9 cellular contexts compared by ENCODE assay signal in the genomic region with DNA sequence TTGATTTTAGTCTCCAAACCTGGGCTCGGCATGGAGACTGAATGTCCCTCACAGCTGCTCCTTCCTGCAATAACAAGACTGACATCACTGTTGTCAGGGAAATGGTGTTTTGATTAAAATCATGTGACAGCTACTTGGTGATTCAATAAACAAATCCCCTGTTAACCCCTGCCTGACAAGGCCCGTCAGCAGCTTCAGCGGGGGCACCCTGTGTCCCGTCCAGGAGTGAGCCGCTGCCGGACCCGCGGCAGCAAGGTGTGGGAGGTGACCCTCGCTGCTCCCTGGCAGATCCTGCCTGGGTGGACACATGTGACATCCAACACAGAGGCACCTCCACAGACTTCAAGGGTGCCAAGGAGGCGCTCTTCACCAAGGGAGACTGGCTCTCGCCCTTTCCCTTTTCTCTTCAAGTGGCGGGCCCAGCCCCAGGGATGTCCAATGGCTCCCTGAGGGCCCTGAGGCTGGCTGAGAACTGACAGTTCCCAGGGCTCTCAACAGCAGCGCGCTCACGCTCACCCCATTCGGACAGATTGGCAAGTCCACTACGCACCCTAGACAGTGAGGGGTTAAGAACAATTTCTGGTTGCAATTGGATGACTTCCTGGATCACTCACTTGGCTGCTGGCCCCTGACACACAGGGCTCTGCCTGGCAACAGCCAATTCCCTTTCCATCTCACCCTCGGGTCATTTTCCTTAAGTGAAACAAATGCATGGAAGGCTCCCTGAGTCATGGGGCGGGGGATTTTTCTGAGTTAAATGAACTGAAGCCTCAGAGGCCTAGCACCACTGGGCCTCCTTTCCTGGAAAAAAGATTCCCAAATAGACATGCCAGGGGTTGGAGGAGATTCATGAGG. TPM values are rescaled to one million over a fixed set of nuclear protein-coding genes. Genes with fewer than 3 reads are reported as not detected.
A peak's percentile ranks its signal among the peaks of the same experiment; 100 is the strongest.
DNase-seq lines count a peak whose midpoint lies in the region; ATAC-seq, FAIRE-seq and TF ChIP-seq lines count a peak whose summit lies in the region.
"Had no signal": no experiment of that assay in that cellular context is flagged by ENCODE, and none has a peak within 500 bp of the region (broad histone marks: within the 10 kb centered on the region; RNA-seq: fewer than 3 reads in every experiment).

No MANE protein-coding gene starts in this region.

- H3K4me3 Mint-ChIP-seq in WTC11 = no peak overlapping the region

- POLR2A ChIA-PET in WTC11 (lab: Charles Lee) = no interaction called here

- peak overlapping the region; percentile 64; the same call in 1 of the 2 replicates for H3K27ac Mint-ChIP-seq in WTC11

- H3K36me3 Mint-ChIP-seq in WTC11 = peaks cover 5% of the 10 kb centered on the region

- H3K27me3 ChIP-seq in MG63 = no peaks in the 10 kb centered on the region

- peak overlapping the region; percentile 29 for H3K4me3 ChIP-seq in MG63

- H3K9me3 Mint-ChIP-seq in WTC11 = no peaks in the 10 kb centered on the region

- no peak for ATAC-seq in WTC11
- no peak for ATAC-seq in GM21360 (IDR thresholded peaks at IDR 0.05; ENCODE audit: unreplicated experiment)
- ATAC-seq in HG02884 (IDR thresholded peaks at IDR 0.05; ENCODE audit: unreplicated experiment) = no peak
- ATAC-seq in HG03159 (IDR thresholded peaks at IDR 0.05; ENCODE audit: unreplicated experiment) = no peak

- FAIRE-seq in frontal cortex (lab: Jason Lieb, UNC) = no peak
- FAIRE-seq: GM18507 had no signal

- no peaks in the 10 kb centered on the region for H3K27me3 Mint-ChIP-seq in WTC11 (ENCODE audit: low read depth)

- peaks cover 2% of the 10 kb centered on the region; the same call in 1 of the 2 replicates for H3K4me1 Mint-ChIP-seq in WTC11

- DNase-seq in AG20443 (ENCODE audit: low spot score) = peak; percentile 92
- DNase-seq in MG63 = peak; percentile 96
- no peak for DNase-seq in WTC11 (ENCODE audit: low spot score)
- DNase-seq in frontal cortex (ENCODE audit: low spot score in 2 of 2) = peak; percentile 50 to 75
- peak; percentile 70 for DNase-seq in occipital lobe (lab: John Stamatoyannopoulos, UW)

- no peaks in the 10 kb centered on the region for H3K9me3 ChIP-seq in MG63

- TF ChIP-seq CTCF in WTC11 (IDR thresholded peaks at IDR 0.05) = no peak

- H3K36me3 ChIP-seq in MG63 = peaks cover 38% of the 10 kb centered on the region

- CTCF ChIA-PET in WTC11 (lab: Charles Lee) = no interaction called here

TF ChIP-seq in WTC11, 78 proteins besides CTCF, POLR2A, EP300 and RAD21:
- TF ChIP-seq ATF1 (CRISPR knock-in tag; IDR thresholded peaks at IDR 0.05) = 0 out of 2 replicates have a peak, but pooled peaks have one; percentile 45
- no peak for TF ChIP-seq PRRX2 (CRISPR knock-in tag; IDR thresholded peaks at IDR 0.05)
- TF ChIP-seq, protein P1, sequence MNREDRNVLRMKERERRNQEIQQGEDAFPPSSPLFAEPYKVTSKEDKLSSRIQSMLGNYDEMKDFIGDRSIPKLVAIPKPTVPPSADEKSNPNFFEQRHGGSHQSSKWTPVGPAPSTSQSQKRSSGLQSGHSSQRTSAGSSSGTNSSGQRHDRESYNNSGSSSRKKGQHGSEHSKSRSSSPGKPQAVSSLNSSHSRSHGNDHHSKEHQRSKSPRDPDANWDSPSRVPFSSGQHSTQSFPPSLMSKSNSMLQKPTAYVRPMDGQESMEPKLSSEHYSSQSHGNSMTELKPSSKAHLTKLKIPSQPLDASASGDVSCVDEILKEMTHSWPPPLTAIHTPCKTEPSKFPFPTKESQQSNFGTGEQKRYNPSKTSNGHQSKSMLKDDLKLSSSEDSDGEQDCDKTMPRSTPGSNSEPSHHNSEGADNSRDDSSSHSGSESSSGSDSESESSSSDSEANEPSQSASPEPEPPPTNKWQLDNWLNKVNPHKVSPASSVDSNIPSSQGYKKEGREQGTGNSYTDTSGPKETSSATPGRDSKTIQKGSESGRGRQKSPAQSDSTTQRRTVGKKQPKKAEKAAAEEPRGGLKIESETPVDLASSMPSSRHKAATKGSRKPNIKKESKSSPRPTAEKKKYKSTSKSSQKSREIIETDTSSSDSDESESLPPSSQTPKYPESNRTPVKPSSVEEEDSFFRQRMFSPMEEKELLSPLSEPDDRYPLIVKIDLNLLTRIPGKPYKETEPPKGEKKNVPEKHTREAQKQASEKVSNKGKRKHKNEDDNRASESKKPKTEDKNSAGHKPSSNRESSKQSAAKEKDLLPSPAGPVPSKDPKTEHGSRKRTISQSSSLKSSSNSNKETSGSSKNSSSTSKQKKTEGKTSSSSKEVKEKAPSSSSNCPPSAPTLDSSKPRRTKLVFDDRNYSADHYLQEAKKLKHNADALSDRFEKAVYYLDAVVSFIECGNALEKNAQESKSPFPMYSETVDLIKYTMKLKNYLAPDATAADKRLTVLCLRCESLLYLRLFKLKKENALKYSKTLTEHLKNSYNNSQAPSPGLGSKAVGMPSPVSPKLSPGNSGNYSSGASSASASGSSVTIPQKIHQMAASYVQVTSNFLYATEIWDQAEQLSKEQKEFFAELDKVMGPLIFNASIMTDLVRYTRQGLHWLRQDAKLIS (CRISPR knock-in tag; IDR thresholded peaks at IDR 0.05; ENCODE audit: borderline replicate concordance) = no peak
- TF ChIP-seq NFYB (CRISPR knock-in tag; conservative IDR thresholded peaks at IDR 0.05; ENCODE audit: low read depth) = no peak
- TF ChIP-seq NR2C2 (CRISPR knock-in tag; IDR thresholded peaks at IDR 0.05) = no peak
- TF ChIP-seq, protein P2, sequence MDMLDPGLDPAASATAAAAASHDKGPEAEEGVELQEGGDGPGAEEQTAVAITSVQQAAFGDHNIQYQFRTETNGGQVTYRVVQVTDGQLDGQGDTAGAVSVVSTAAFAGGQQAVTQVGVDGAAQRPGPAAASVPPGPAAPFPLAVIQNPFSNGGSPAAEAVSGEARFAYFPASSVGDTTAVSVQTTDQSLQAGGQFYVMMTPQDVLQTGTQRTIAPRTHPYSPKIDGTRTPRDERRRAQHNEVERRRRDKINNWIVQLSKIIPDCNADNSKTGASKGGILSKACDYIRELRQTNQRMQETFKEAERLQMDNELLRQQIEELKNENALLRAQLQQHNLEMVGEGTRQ (CRISPR knock-in tag; IDR thresholded peaks at IDR 0.05) = no peak
- no peak for TF ChIP-seq CREB1 (CRISPR knock-in tag; IDR thresholded peaks at IDR 0.05)
- no peak for TF ChIP-seq GTF2I (CRISPR knock-in tag; conservative IDR thresholded peaks at IDR 0.05)
- no peak for TF ChIP-seq SMAD4 (CRISPR knock-in tag; IDR thresholded peaks at IDR 0.05)
TF ChIP-seq in WTC11: peak in this region for 1.

RNA-seq across cellular contexts. Expression of a gene that starts 30.7 kb away (rescaled TPM):
- total RNA-seq in MG63 (2014; rRNA removed; shearing (Covaris generic); ENCODE audit: low replicate concordance) = 16.1 TPM in 2 replicates
- total RNA-seq in WTC11 (2021) (74.5 to 87.7 TPM (median 75.2 TPM) in 3 replicates), frontal cortex (22.0 TPM), occipital lobe (17.9 TPM)
